Comparison of ENCODE assay signal across 10 cellular contexts in the genomic region with DNA sequence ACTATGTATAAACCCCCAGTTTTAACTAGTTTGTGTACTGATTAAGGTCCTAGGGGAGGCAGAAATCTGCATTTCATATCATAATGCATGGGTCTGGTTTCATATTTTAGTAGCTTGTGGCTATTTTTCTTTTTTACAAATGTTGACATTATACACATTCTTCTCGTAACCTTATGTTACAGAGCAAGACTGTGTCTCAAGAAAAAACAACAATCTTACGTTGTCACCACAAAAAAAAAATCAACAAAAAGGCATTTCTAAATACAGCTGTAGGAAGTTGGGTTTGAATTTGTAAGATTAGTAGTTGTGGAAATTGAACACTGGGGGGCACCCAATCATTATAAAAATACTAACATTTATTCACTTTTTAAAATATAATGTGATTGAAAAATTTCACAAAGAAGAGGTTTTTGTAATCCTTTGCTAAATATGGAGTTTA. TPM values are rescaled to one million over a fixed set of nuclear protein-coding genes. Genes with fewer than 3 reads are reported as not detected.
DNase-seq lines count a peak whose midpoint lies in the region; ATAC-seq and TF ChIP-seq lines count a peak whose summit lies in the region.
"Had no signal": no experiment of that assay in that cellular context is flagged by ENCODE, and none has a peak within 500 bp of the region (broad histone marks: within the 10 kb centered on the region; RNA-seq: fewer than 3 reads in every experiment).

No MANE protein-coding gene starts in this region.

- peaks cover 8% of the 10 kb centered on the region for H3K4me1 Mint-ChIP-seq in T-helper 17 cell
- H3K4me1 Mint-ChIP-seq in stimulated activated naive CD8-positive, alpha-beta T cell treated with anti-CD3 and anti-CD28 coated beads, Interleukin-15, amount 100 ng/mL, for 72 hours, result peaks cover 11% of the 10 kb centered on the region

- H3K27ac ChIP-seq in upper lobe of left lung, result no peak overlapping the region

- H3K36me3 Mint-ChIP-seq in T-helper 17 cell (ENCODE audit: low read depth), result peaks cover 2% of the 10 kb centered on the region

- no peaks in the 10 kb centered on the region for H3K4me1 ChIP-seq in upper lobe of left lung

- no peaks in the 10 kb centered on the region for H3K27me3 ChIP-seq in upper lobe of left lung

- DNase-seq in ACHN, result peak; percentile 24
- DNase-seq in GM13977 (ENCODE audit: low spot score), result peak; percentile 27
- DNase-seq in SK-MEL-5 (ENCODE audit: low read depth, low spot score), result peak; percentile 49
- DNase-seq in globus pallidus (ENCODE audit: low spot score), result peak; percentile 21
- DNase-seq in upper lobe of left lung, result no peak
- no peak for DNase-seq in T-helper 17 cell
- DNase-seq in stimulated activated naive CD8-positive, alpha-beta T cell treated with anti-CD3 and anti-CD28 coated beads, Interleukin-15, amount 100 ng/mL, for 72 hours, result no peak
- DNase-seq: mesendoderm, NCI-H1092 had no signal

- H3K4me3 Mint-ChIP-seq in T-helper 17 cell, result no peak overlapping the region
- no peak overlapping the region for H3K4me3 Mint-ChIP-seq in stimulated activated naive CD8-positive, alpha-beta T cell treated with anti-CD3 and anti-CD28 coated beads, Interleukin-15, amount 100 ng/mL, for 72 hours

- no peak overlapping the region for H3K4me3 ChIP-seq in upper lobe of left lung

- ATAC-seq in upper lobe of left lung (ENCODE audit: low FRiP score in 2 of 2) (no peak), T-helper 17 cell (no peak), HG03565 (IDR thresholded peaks at IDR 0.05; ENCODE audit: unreplicated experiment) (no peak)
- ATAC-seq in stimulated activated naive CD8-positive, alpha-beta T cell treated with anti-CD3 and anti-CD28 coated beads, Interleukin-15, amount 100 ng/mL, for 72 hours, result no peak

- no peaks in the 10 kb centered on the region for H3K36me3 ChIP-seq in upper lobe of left lung

- H3K27ac Mint-ChIP-seq in T-helper 17 cell, result no peak overlapping the region
- H3K27ac Mint-ChIP-seq in stimulated activated naive CD8-positive, alpha-beta T cell treated with anti-CD3 and anti-CD28 coated beads, Interleukin-15, amount 100 ng/mL, for 72 hours, result no peak overlapping the region

- H3K27me3 Mint-ChIP-seq in T-helper 17 cell, result no peaks in the 10 kb centered on the region
- no peaks in the 10 kb centered on the region for H3K27me3 Mint-ChIP-seq in stimulated activated naive CD8-positive, alpha-beta T cell treated with anti-CD3 and anti-CD28 coated beads, Interleukin-15, amount 100 ng/mL, for 72 hours

- no peak for TF ChIP-seq EP300 in upper lobe of left lung (IDR thresholded peaks at IDR 0.05)

- no peak for TF ChIP-seq POLR2A in upper lobe of left lung (IDR thresholded peaks at IDR 0.05)

- no peaks in the 10 kb centered on the region for H3K9me3 Mint-ChIP-seq in stimulated activated naive CD8-positive, alpha-beta T cell treated with anti-CD3 and anti-CD28 coated beads, Interleukin-15, amount 100 ng/mL, for 72 hours

- in situ Hi-C loops in ACHN (cut with HindIII; ENCODE audit: low pct_ligation_motif_present, low pct_unique_long_range_greater_than_20kb, low sequenced_read_pairs), result no loop called here
- in situ Hi-C loops in GM13977 (cut with MboI; ENCODE audit: low pct_unique_long_range_greater_than_20kb, low sequenced_read_pairs, unreplicated experiment), result loop anchor here (25.0 kb wide), 2 partner anchors 334 to 609 kb away; no protein-coding TSS in a partner anchor
- in situ Hi-C loops in SK-MEL-5 (cut with HindIII; ENCODE audit: low pct_unique_long_range_greater_than_20kb, low sequenced_read_pairs), result no loop called here

- no peaks in the 10 kb centered on the region for H3K9me3 ChIP-seq in upper lobe of left lung
- H3K9me3 ChIP-seq in T-helper 17 cell (ENCODE audit: control insufficient read depth, low read length, poor library complexity, severe bottlenecking), result no peaks in the 10 kb centered on the region

- 5 to 13% methylated on average over 2 of the region's 2 CpGs for WGBS in upper lobe of left lung, 2 donors

- TF ChIP-seq CTCF in GM13977 (IDR thresholded peaks at IDR 0.05; ENCODE audit: extremely low read depth, insufficient read depth, missing control alignments) (peak; percentile 33), upper lobe of left lung (IDR thresholded peaks at IDR 0.05) (peak in 3 of 6 experiments; percentile 16 to 38 (median 22))

RNA-seq across cellular contexts. Expression of a gene that starts 17.9 kb away (rescaled TPM):
- 72.6 and 89.6 TPM in 2 replicates for total RNA-seq in SK-MEL-5 (2014; rRNA removed; shearing (Covaris generic))
- polyA plus RNA-seq in SK-MEL-5 (2015; cell fraction: cytosol; rRNA removed), result 145 and 160 TPM in 2 replicates
- polyA plus RNA-seq in SK-MEL-5 (2015; cell fraction: nucleus; rRNA removed), result 34.8 and 35.7 TPM in 2 replicates
- total RNA-seq in upper lobe of left lung (100 to 1,000 TPM; 160 to 459 (median 303) TPM), T-helper 17 cell (100 to 1,000 TPM; 106 to 119 TPM)

RNA-seq across cellular contexts. Expression of a gene that starts 18.2 kb away (rescaled TPM):
- total RNA-seq in SK-MEL-5 (2014; rRNA removed; shearing (Covaris generic)), result 174 and 200 TPM in 2 replicates
- 104 and 144 TPM in 2 replicates for polyA plus RNA-seq in SK-MEL-5 (2015; cell fraction: cytosol; rRNA removed)
- 211 and 261 TPM in 2 replicates for polyA plus RNA-seq in SK-MEL-5 (2015; cell fraction: nucleus; rRNA removed)
- 100 to 1,000 TPM in 2 of 6 donors, 10 to 100 TPM in 4; 40.1 to 202 (median 78.0) TPM for total RNA-seq in upper lobe of left lung
- 100 to 1,000 TPM; 132 to 144 TPM for total RNA-seq in T-helper 17 cell

Comparison
In these comparisons a context has a peak if more than half of its experiments do, and no peak if none do; other contexts are left out.
1. DNase-seq: peak in ACHN (single experiment), GM13977 (single experiment), SK-MEL-5 (single experiment) and globus pallidus (single experiment); none in upper lobe of left lung (0 of 2), T-helper 17 cell (0 of 3) and stimulated activated naive CD8-positive, alpha-beta T cell treated with anti-CD3 and anti-CD28 coated beads, Interleukin-15, amount 100 ng/mL, for 72 hours (0 of 2).